ENCODE assay signal across 9 cellular contexts in genomic region chr3:106332884-106333283, GRCh38.
A peak's percentile ranks its signal among the peaks of the same experiment; 100 is the strongest.
DNase-seq lines count a peak whose midpoint lies in the region; ATAC-seq and TF ChIP-seq lines count a peak whose summit lies in the region.
"Had no signal": no experiment of that assay in that cellular context is flagged by ENCODE, and none has a peak within 500 bp of the region (broad histone marks: within the 10 kb centered on the region; RNA-seq: fewer than 3 reads in every experiment).

No MANE protein-coding gene starts in this region.

- H3K36me3 ChIP-seq in thyroid gland, result no peaks in the 10 kb centered on the region

- intact Hi-C loops in thyroid gland (cut with DNase I), result no loop called here

- TF ChIP-seq CTCF in fibroblast of mammary gland (conservative IDR thresholded peaks at IDR 0.05; ENCODE audit: control insufficient read depth, insufficient read depth, low read depth, low read length) (no peak), thyroid gland (IDR thresholded peaks at IDR 0.05) (no peak)

- no peak overlapping the region for H3K4me3 ChIP-seq in fibroblast of mammary gland (ENCODE audit: control insufficient read depth, low read depth, low read length)
- H3K4me3 ChIP-seq in thyroid gland (replicated peaks in 1 of 3), result no peak overlapping the region

- no peaks in the 10 kb centered on the region for H3K4me1 ChIP-seq in thyroid gland

- peak; percentile 59 for ATAC-seq in GM21529 (IDR thresholded peaks at IDR 0.05; ENCODE audit: unreplicated experiment)

- no peaks in the 10 kb centered on the region for H3K27me3 ChIP-seq in thyroid gland

- no peak overlapping the region for H3K27ac ChIP-seq in thyroid gland

- TF ChIP-seq POLR2A in thyroid gland (IDR thresholded peaks at IDR 0.05), result no peak

- 88 to 100% methylated on average over 2 of the region's 2 CpGs for WGBS in thyroid gland, 2 donors

- DNase-seq in DMS53 (lab: John Stamatoyannopoulos, UW), result peak; percentile 41
- peak; percentile 95 for DNase-seq in M059J (ENCODE audit: low read depth)
- DNase-seq in fibroblast of mammary gland (ENCODE audit: low read depth), result peak; percentile 30
- DNase-seq in thyroid gland, result no peak
- no peak for DNase-seq in NCI-H2196 treated with DMSO at 0.1 percent for 48 hours (lab: John Stamatoyannopoulos, UW; ENCODE audit: unreplicated experiment)
- DNase-seq in cerebellar nuclear complex (lab: John Stamatoyannopoulos, UW), result no peak
- DNase-seq in medulla oblongata (ENCODE audit: extremely low spot score), result no peak
- DNase-seq: NCI-H2081 treated with DMSO at 0.1 percent for 48 hours had no signal

- H3K9me3 ChIP-seq in thyroid gland, result no peaks in the 10 kb centered on the region

Comparison
In these comparisons a context has a peak if more than half of its experiments do, and no peak if none do; other contexts are left out.
1. DNase-seq: peak in DMS53 (single experiment), M059J (single experiment) and fibroblast of mammary gland (single experiment); none in thyroid gland (0 of 2), NCI-H2196 treated with DMSO at 0.1 percent for 48 hours (single experiment), cerebellar nuclear complex (0 of 2) and medulla oblongata (single experiment).